17 cellular contexts compared by ENCODE assay signal in genomic region chr13:84446972-84447700, GRCh38.
DNase-seq lines count a peak whose midpoint lies in the region; ATAC-seq and TF ChIP-seq lines count a peak whose summit lies in the region.
"Had no signal": no experiment of that assay in that cellular context is flagged by ENCODE, and none has a peak within 500 bp of the region (broad histone marks: within the 10 kb centered on the region; RNA-seq: fewer than 3 reads in every experiment).

No MANE protein-coding gene starts in this region.

- no peak overlapping the region for H3K9ac ChIP-seq in DND-41 (ENCODE audit: low read depth, low read length)

- ATAC-seq in DND-41 (ENCODE audit: insufficient read depth, low read depth) (no peak), GM18870 (IDR thresholded peaks at IDR 0.05; ENCODE audit: unreplicated experiment) (no peak), HG03342 (IDR thresholded peaks at IDR 0.05; ENCODE audit: unreplicated experiment) (no peak)
- ATAC-seq: gastrocnemius medialis, mucosa of descending colon, PC-3, T-cell had no signal

- H3K36me3 ChIP-seq in DND-41 (ENCODE audit: insufficient read depth, low read length) = no peaks in the 10 kb centered on the region
- H3K36me3 ChIP-seq: gastrocnemius medialis, ovary had no signal

- peak; percentile 10 for DNase-seq in DND-41
- DNase-seq in NCI-H2107 treated with DMSO at 0.1 percent for 48 hours (lab: John Stamatoyannopoulos, UW; ENCODE audit: unreplicated experiment) = peak; percentile 51
- DNase-seq in choroid plexus epithelial cell (ENCODE audit: low read depth) = peak; percentile 91
- DNase-seq in mesenteric fat pad (ENCODE audit: low spot score) = peak; percentile 67
- no peak for DNase-seq in stimulated activated CD4-positive, alpha-beta T cell treated with anti-CD3 and anti-CD28 coated beads, Interleukin-4, amount 100 ng/mL, for 1 hour
- no peak for DNase-seq in KG1 (lab: John Stamatoyannopoulos, UW)
- DNase-seq: activated CD4-positive, CD25-positive, alpha-beta regulatory T cell treated with anti-CD3 and anti-CD28 coated beads, Interleukin-2, amount 50 U/mL, for 72 hours; activated naive CD8-positive, alpha-beta T cell treated with anti-CD3 and anti-CD28 coated beads, Interleukin-2, amount 10 ng/mL, durations not matched to agents 7 days and 5 days; activated T-cell treated with anti-CD3 and anti-CD28 coated beads for 4 hours; DMS79 treated with DMSO at 0.1 percent for 48 hours; gastrocnemius medialis; mucosa of descending colon; ovary; PC-3; T-cell had no signal

- H3K27ac ChIP-seq in DND-41 (ENCODE audit: low read length) = no peak overlapping the region
- H3K27ac ChIP-seq: gastrocnemius medialis, ovary had no signal

- H3K9me3 ChIP-seq in DND-41 (ENCODE audit: insufficient read depth, low read length, severe bottlenecking) = no peaks in the 10 kb centered on the region
- H3K9me3 ChIP-seq: gastrocnemius medialis, ovary had no signal

- H3K27me3 ChIP-seq in DND-41 (ENCODE audit: insufficient read depth, low read length, poor library complexity) = no peaks in the 10 kb centered on the region
- H3K27me3 ChIP-seq: gastrocnemius medialis, ovary had no signal

- H3K4me3 ChIP-seq in DND-41 (ENCODE audit: low read depth in 1 of 2, low read length in 2 of 2) (no peak overlapping the region), choroid plexus epithelial cell (ENCODE audit: low read depth, low read length) (no peak overlapping the region)
- H3K4me3 ChIP-seq: gastrocnemius medialis, mucosa of descending colon, ovary had no signal

- H3K79me2 ChIP-seq in DND-41 (ENCODE audit: insufficient read depth, low read length) = no peaks in the 10 kb centered on the region

- H4K20me1 ChIP-seq in DND-41 (ENCODE audit: insufficient read depth, low read length) = no peaks in the 10 kb centered on the region

- no peak overlapping the region for H2AFZ ChIP-seq in DND-41 (ENCODE audit: low read depth, low read length)

- no peaks in the 10 kb centered on the region for H3K4me1 ChIP-seq in DND-41 (ENCODE audit: insufficient read depth, low read length)
- H3K4me1 ChIP-seq: gastrocnemius medialis had no signal

- no peak for TF ChIP-seq CTCF in DND-41 (IDR thresholded peaks at IDR 0.05; ENCODE audit: borderline replicate concordance, extremely low read depth, low read length, poor library complexity, severe bottlenecking)
- no peak for TF ChIP-seq CTCF in choroid plexus epithelial cell (conservative IDR thresholded peaks at IDR 0.05; ENCODE audit: low read depth, low read length)

- no peak overlapping the region for H3K4me2 ChIP-seq in DND-41 (ENCODE audit: insufficient read depth, low read length)

Comparison
In these comparisons a context has a peak if more than half of its experiments do, and no peak if none do; other contexts are left out.
1. DNase-seq: peak in DND-41 (single experiment), NCI-H2107 treated with DMSO at 0.1 percent for 48 hours (single experiment), choroid plexus epithelial cell (single experiment) and mesenteric fat pad (single experiment); none in stimulated activated CD4-positive, alpha-beta T cell treated with anti-CD3 and anti-CD28 coated beads, Interleukin-4, amount 100 ng/mL, for 1 hour (single experiment) and KG1 (single experiment).